Comparison of ENCODE assay signal across 20 cellular contexts in the genomic region with DNA sequence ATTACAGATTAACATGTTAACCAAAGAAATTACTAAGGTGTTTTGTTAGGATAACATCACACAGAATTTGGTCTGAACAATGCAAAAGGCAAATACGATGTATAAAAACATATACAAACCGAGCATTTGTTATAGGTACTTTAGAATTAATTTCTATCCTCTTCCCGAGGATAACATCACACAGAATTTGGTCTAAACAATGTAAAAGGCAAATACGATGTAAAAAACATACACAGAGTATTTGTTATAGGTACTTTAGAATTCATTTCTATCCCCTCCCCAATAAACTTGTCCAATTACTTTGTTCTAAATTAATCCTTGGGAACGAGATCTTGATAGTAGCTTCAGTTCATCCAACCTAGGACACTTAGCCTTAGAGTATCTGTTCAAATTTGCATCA. TPM values are rescaled to one million over a fixed set of nuclear protein-coding genes. Genes with fewer than 3 reads are reported as not detected.
DNase-seq lines count a peak whose midpoint lies in the region; ATAC-seq, FAIRE-seq and TF ChIP-seq lines count a peak whose summit lies in the region.
"Had no signal": no experiment of that assay in that cellular context is flagged by ENCODE, and none has a peak within 500 bp of the region (broad histone marks: within the 10 kb centered on the region; RNA-seq: fewer than 3 reads in every experiment).

No MANE protein-coding gene starts in this region.

- FAIRE-seq in A549 (lab: Jason Lieb, UNC), result no peak
- FAIRE-seq: frontal cortex had no signal

- H3K27ac Mint-ChIP-seq in activated CD4-positive, alpha-beta T cell treated with anti-CD3 and anti-CD28 coated beads, Interleukin-2, amount 10 ng/mL, durations not matched to agents 7 days and 5 days, result no peak overlapping the region

- H3K4me1 ChIP-seq in A549, result peaks cover 40% of the 10 kb centered on the region
- peaks cover 28% of the 10 kb centered on the region for H3K4me1 ChIP-seq in DND-41 (ENCODE audit: insufficient read depth, low read length)
- peaks cover 6 to 27% (median 13%) of the 10 kb centered on the region in 3 donors for H3K4me1 ChIP-seq in esophagus squamous epithelium

- H3K4me3 Mint-ChIP-seq in activated CD4-positive, alpha-beta T cell treated with anti-CD3 and anti-CD28 coated beads, Interleukin-2, amount 10 ng/mL, durations not matched to agents 7 days and 5 days, result no peak overlapping the region

- H3K4me1 Mint-ChIP-seq in activated CD4-positive, alpha-beta T cell treated with anti-CD3 and anti-CD28 coated beads, Interleukin-2, amount 10 ng/mL, durations not matched to agents 7 days and 5 days, result peaks cover 36% of the 10 kb centered on the region

- no peaks in the 10 kb centered on the region for H3K9me3 ChIP-seq in A549
- no peaks in the 10 kb centered on the region for H3K9me3 ChIP-seq in DND-41 (ENCODE audit: insufficient read depth, low read length, severe bottlenecking)
- H3K9me3 ChIP-seq in SK-N-MC (ENCODE audit: low read depth, low read length), result no peaks in the 10 kb centered on the region
- no peaks in the 10 kb centered on the region for H3K9me3 ChIP-seq in esophagus squamous epithelium
- H3K9me3 ChIP-seq: body of pancreas, heart right ventricle, prostate gland, right lobe of liver, tibial artery had no signal

- H3K36me3 ChIP-seq in DND-41 (ENCODE audit: insufficient read depth, low read length) (peaks cover 46% of the 10 kb centered on the region), SK-N-MC (ENCODE audit: insufficient read depth, low read length) (peaks cover 56% of the 10 kb centered on the region), esophagus squamous epithelium (peaks cover 6 to 57% (median 34%) of the 10 kb centered on the region in 3 donors)
- H3K36me3 ChIP-seq: prostate gland had no signal

- peaks cover 13% of the 10 kb centered on the region for H3K27me3 Mint-ChIP-seq in activated CD4-positive, alpha-beta T cell treated with anti-CD3 and anti-CD28 coated beads, Interleukin-2, amount 10 ng/mL, durations not matched to agents 7 days and 5 days

- TF ChIP-seq POLR2A in A549 (IDR thresholded peaks at IDR 0.05; ENCODE audit: low read length), result no peak
- TF ChIP-seq POLR2A in esophagus squamous epithelium (IDR thresholded peaks at IDR 0.05), result no peak

- no peaks in the 10 kb centered on the region for H3K9me3 Mint-ChIP-seq in activated CD4-positive, alpha-beta T cell treated with anti-CD3 and anti-CD28 coated beads, Interleukin-2, amount 10 ng/mL, durations not matched to agents 7 days and 5 days

- no peak for TF ChIP-seq CTCF in A549 (IDR thresholded peaks at IDR 0.05)
- TF ChIP-seq CTCF in DND-41 (IDR thresholded peaks at IDR 0.05; ENCODE audit: borderline replicate concordance, extremely low read depth, low read length, poor library complexity, severe bottlenecking), result no peak
- TF ChIP-seq CTCF in esophagus squamous epithelium (IDR thresholded peaks at IDR 0.05), result no peak

- POLR2A ChIA-PET in A549 (lab: Yijun Ruan, JAX), result interaction anchor here (1.6 kb wide), 1 partner anchor 48 kb away, joined by 7 read pairs; the partner anchor contains the start of gene HNRNPD
- POLR2A ChIA-PET in activated CD4-positive, alpha-beta T cell treated with anti-CD3 and anti-CD28 coated beads, Interleukin-2, amount 10 ng/mL, durations not matched to agents 7 days and 5 days (lab: Charles Lee), result no interaction called here

- 86% methylated on average over 5 of the region's 5 CpGs for WGBS in A549 (ENCODE audit: missing lambda C conversion rate)
- 80 to 81% methylated on average over 5 of the region's 5 CpGs for WGBS in esophagus squamous epithelium, 2 donors

- ATAC-seq in A549, result peak in 1 of 2 experiments; percentile 4; a peak in 3 of 6 replicates
- peak; percentile 4; the same call in 2 of the 3 replicates for ATAC-seq in DND-41 (ENCODE audit: insufficient read depth, low read depth)
- ATAC-seq: body of pancreas had no signal

- H2AFZ ChIP-seq in DND-41 (ENCODE audit: low read depth, low read length), result no peak overlapping the region

- no peak overlapping the region for H3K27ac ChIP-seq in A549
- no peak overlapping the region for H3K27ac ChIP-seq in DND-41 (ENCODE audit: low read length)
- peak overlapping the region; percentile 15; the same call in 1 of the 2 replicates for H3K27ac ChIP-seq in SK-N-MC
- H3K27ac ChIP-seq in esophagus squamous epithelium, result no peak overlapping the region
- H3K27ac ChIP-seq: body of pancreas, heart right ventricle, prostate gland, right lobe of liver, tibial artery had no signal

- peaks cover 54% of the 10 kb centered on the region for H3K36me3 Mint-ChIP-seq in activated CD4-positive, alpha-beta T cell treated with anti-CD3 and anti-CD28 coated beads, Interleukin-2, amount 10 ng/mL, durations not matched to agents 7 days and 5 days (ENCODE audit: low read depth)

- H3K4me3 ChIP-seq in A549 (no peak overlapping the region), DND-41 (ENCODE audit: low read depth in 1 of 2, low read length in 2 of 2) (no peak overlapping the region), SK-N-MC (no peak overlapping the region), esophagus squamous epithelium (no peak overlapping the region)
- H3K4me3 ChIP-seq: body of pancreas, heart right ventricle, prostate gland, right lobe of liver, tibial artery had no signal

- TF ChIP-seq EP300 in A549 (IDR thresholded peaks at IDR 0.05), result no peak

- intact Hi-C loops in esophagus squamous epithelium (cut with DNase I), result no loop called here

- no peak overlapping the region for H3K9ac ChIP-seq in DND-41 (ENCODE audit: low read depth, low read length)
- H3K9ac ChIP-seq in SK-N-MC (ENCODE audit: insufficient read length), result no peak overlapping the region

- H3K27me3 ChIP-seq in DND-41 (ENCODE audit: insufficient read depth, low read length, poor library complexity) (peaks cover 6% of the 10 kb centered on the region), esophagus squamous epithelium (no peaks in the 10 kb centered on the region)
- H3K27me3 ChIP-seq: body of pancreas, heart right ventricle, right lobe of liver, tibial artery had no signal

- peaks cover 68% of the 10 kb centered on the region for H4K20me1 ChIP-seq in DND-41 (ENCODE audit: insufficient read depth, low read length)

- no peak for TF ChIP-seq RAD21 in A549 (conservative IDR thresholded peaks at IDR 0.05 in 1 of 2, IDR thresholded peaks at IDR 0.05 in 1 of 2)

- DNase-seq in A549 (ENCODE audit: low read depth in 1 of 2, low spot score in 1 of 2) (no peak), DND-41 (no peak), SK-N-MC (ENCODE audit: low read depth, low spot score) (no peak), kidney tubule cell (ENCODE audit: low spot score) (peak; percentile 4), esophagus squamous epithelium (lab: John Stamatoyannopoulos, UW) (no peak)
- no peak for DNase-seq in stimulated activated CD4-positive, alpha-beta T cell treated with anti-CD3 and anti-CD28 coated beads, Interleukin-2, amount 100 ng/mL, for 48 hours
- DNase-seq in activated CD4-positive, alpha-beta T cell treated with anti-CD3 and anti-CD28 coated beads, Interleukin-2, amount 10 ng/mL, durations not matched to agents 7 days and 5 days, result no peak
- DNase-seq: activated gamma-delta T cell treated with Interleukin-2 at 50 U/mL for 16 hours, body of pancreas, C1 segment of cervical spinal cord, COR-L47, GF-D8, heart right ventricle, left ventricle myocardium superior, NCI-H2029, NCI-H526, right lobe of liver, tibial artery had no signal

- peaks cover 25% of the 10 kb centered on the region for H3K79me2 ChIP-seq in DND-41 (ENCODE audit: insufficient read depth, low read length)

- CTCF ChIA-PET in A549 (lab: Yijun Ruan, JAX), result interaction anchor here (1.0 kb wide), 1 partner anchor 41 kb away, joined by 3 read pairs; no protein-coding TSS in a partner anchor
- CTCF ChIA-PET in activated CD4-positive, alpha-beta T cell treated with anti-CD3 and anti-CD28 coated beads, Interleukin-2, amount 10 ng/mL, durations not matched to agents 7 days and 5 days (lab: Charles Lee), result no interaction called here

- H3K4me2 ChIP-seq in A549, result no peak overlapping the region
- no peak overlapping the region for H3K4me2 ChIP-seq in DND-41 (ENCODE audit: insufficient read depth, low read length)

TF ChIP-seq in A549, 52 proteins besides CTCF, POLR2A, EP300 and RAD21 (continues in another document):
- TF ChIP-seq RARB (CRISPR knock-in tag; IDR thresholded peaks at IDR 0.05) (0 out of 2 replicates have a peak, but pooled peaks have one; percentile 4), HOXB5 (CRISPR knock-in tag; IDR thresholded peaks at IDR 0.05) (no peak)

RNA-seq across cellular contexts. Expression of gene HNRNPDL, which starts 7.6 kb away (rescaled TPM):
- polyA plus RNA-seq in A549 (2011; rRNA removed), result 164 and 321 TPM in 2 replicates
- polyA plus RNA-seq in A549 (2012; cell fraction: cytosol; rRNA removed), result 148 and 201 TPM in 2 replicates
- polyA plus RNA-seq in A549 (2012; cell fraction: nucleus; rRNA removed), result 99.1 and 148 TPM in 2 replicates
- polyA plus RNA-seq in A549 (2017; fragmentation: RNase III; extraction: RNeasy Plus Mini Kit Qiagen cat#74134 plus additional on column Dnase treatment), result 369 to 406 TPM (median 397 TPM) in 3 replicates
- 28.8 and 30.9 TPM in 2 replicates for polyA minus RNA-seq in A549 (2011; rRNA and poly(A)+ RNA removed)
- 100 to 1,000 TPM; 311 to 320 TPM for total RNA-seq in activated CD4-positive, alpha-beta T cell treated with anti-CD3 and anti-CD28 coated beads, Interleukin-2, amount 10 ng/mL, durations not matched to agents 7 days and 5 days
- total RNA-seq in esophagus squamous epithelium, result 100 to 1,000 TPM in 3 of 4 donors, 10 to 100 TPM in 1; 69.1 to 201 (median 133) TPM

RNA-seq across cellular contexts. Expression of gene ENOPH1, which starts 7.8 kb away (rescaled TPM):
- polyA plus RNA-seq in A549 (2011; rRNA removed), result 22.3 and 29.3 TPM in 2 replicates
- polyA plus RNA-seq in A549 (2012; cell fraction: cytosol; rRNA removed), result 10.9 and 11.7 TPM in 2 replicates
- 5.2 and 6.0 TPM in 2 replicates for polyA plus RNA-seq in A549 (2012; cell fraction: nucleus; rRNA removed)
- 41.0 to 43.5 TPM (median 42.8 TPM) in 3 replicates for polyA plus RNA-seq in A549 (2017; fragmentation: RNase III; extraction: RNeasy Plus Mini Kit Qiagen cat#74134 plus additional on column Dnase treatment)
- 7.8 and 8.5 TPM in 2 replicates for polyA minus RNA-seq in A549 (2011; rRNA and poly(A)+ RNA removed)
- total RNA-seq in activated CD4-positive, alpha-beta T cell treated with anti-CD3 and anti-CD28 coated beads, Interleukin-2, amount 10 ng/mL, durations not matched to agents 7 days and 5 days, result 10 to 100 TPM; 32.7 to 34.6 TPM
- 10 to 100 TPM; 21.3 to 39.8 (median 29.9) TPM for total RNA-seq in esophagus squamous epithelium

RNA-seq across cellular contexts. Expression of gene HNRNPD, which starts 48.8 kb away (rescaled TPM):
- 65.5 and 125 TPM in 2 replicates for polyA plus RNA-seq in A549 (2011; rRNA removed)
- 193 and 220 TPM in 2 replicates for polyA plus RNA-seq in A549 (2012; cell fraction: cytosol; rRNA removed)
- polyA plus RNA-seq in A549 (2012; cell fraction: nucleus; rRNA removed), result 249 and 286 TPM in 2 replicates
- 434 to 480 TPM (median 446 TPM) in 3 replicates for polyA plus RNA-seq in A549 (2017; fragmentation: RNase III; extraction: RNeasy Plus Mini Kit Qiagen cat#74134 plus additional on column Dnase treatment)
- polyA minus RNA-seq in A549 (2011; rRNA and poly(A)+ RNA removed), result 14.6 and 14.9 TPM in 2 replicates
- 100 to 1,000 TPM; 368 to 430 TPM for total RNA-seq in activated CD4-positive, alpha-beta T cell treated with anti-CD3 and anti-CD28 coated beads, Interleukin-2, amount 10 ng/mL, durations not matched to agents 7 days and 5 days
- 100 to 1,000 TPM in 1 of 4 donors, 10 to 100 TPM in 3; 49.9 to 105 (median 71.0) TPM for total RNA-seq in esophagus squamous epithelium
